8 cellular contexts compared by ENCODE assay signal in genomic region chr13:57632276-57633140, GRCh38. TPM values are rescaled to one million over a fixed set of nuclear protein-coding genes. Genes with fewer than 3 reads are reported as not detected.
A peak's percentile ranks its signal among the peaks of the same experiment; 100 is the strongest.
DNase-seq lines count a peak whose midpoint lies in the region; ATAC-seq and TF ChIP-seq lines count a peak whose summit lies in the region.

No MANE protein-coding gene starts in this region.

- H3K9me3 ChIP-seq in GM23248 (ENCODE audit: low read depth) (no peaks in the 10 kb centered on the region), iPS DF 6.9 (ENCODE audit: control insufficient read depth, insufficient read depth, low read length) (no peaks in the 10 kb centered on the region), sigmoid colon (no peaks in the 10 kb centered on the region)

- H3K27me3 Mint-ChIP-seq in activated naive CD8-positive, alpha-beta T cell treated with anti-CD3 and anti-CD28 coated beads, Interleukin-2, amount 50 U/mL, for 24 hours: peaks cover 67% of the 10 kb centered on the region

- H3K4me3 Mint-ChIP-seq in activated naive CD8-positive, alpha-beta T cell treated with anti-CD3 and anti-CD28 coated beads, Interleukin-2, amount 50 U/mL, for 24 hours: peak overlapping the region; percentile 67

- TF ChIP-seq EP300 in sigmoid colon (IDR thresholded peaks at IDR 0.05): no peak

- peaks cover 6% of the 10 kb centered on the region for H3K9me3 Mint-ChIP-seq in activated naive CD8-positive, alpha-beta T cell treated with anti-CD3 and anti-CD28 coated beads, Interleukin-2, amount 50 U/mL, for 24 hours

- no peaks in the 10 kb centered on the region for H3F3A ChIP-seq in GM23248 (ENCODE audit: insufficient read depth)

- no peak for TF ChIP-seq CTCF in sigmoid colon (IDR thresholded peaks at IDR 0.05)

- H3K27me3 ChIP-seq in GM23248 (replicated peaks; ENCODE audit: insufficient read depth) (peaks cover 74% of the 10 kb centered on the region), iPS DF 6.9 (ENCODE audit: control insufficient read depth, insufficient read depth, low read length) (peaks cover 55% of the 10 kb centered on the region), sigmoid colon (peaks cover 33 to 78% (median 61%) of the 10 kb centered on the region in 3 donors)

- no peak for ATAC-seq in activated naive CD8-positive, alpha-beta T cell treated with anti-CD3 and anti-CD28 coated beads, Interleukin-2, amount 50 U/mL, for 24 hours
- ATAC-seq in left colon: no peak

- H3K79me2 ChIP-seq in GM23248 (ENCODE audit: insufficient read depth): no peaks in the 10 kb centered on the region

- DNase-seq in GM23248 (no peak), iPS DF 6.9 (ENCODE audit: low read depth, low spot score) (no peak), sigmoid colon (peak; percentile 62), dermis blood vessel endothelial cell (no peak), NCI-H1436 (lab: John Stamatoyannopoulos, UW) (no peak), NCI-H1930 (lab: John Stamatoyannopoulos, UW) (no peak), left colon (no peak)
- DNase-seq in activated naive CD8-positive, alpha-beta T cell treated with anti-CD3 and anti-CD28 coated beads, Interleukin-2, amount 50 U/mL, for 24 hours: peak; percentile 2

- H3K36me3 ChIP-seq in GM23248 (ENCODE audit: low read depth) (no peaks in the 10 kb centered on the region), iPS DF 6.9 (ENCODE audit: control insufficient read depth, insufficient read depth, low read length) (no peaks in the 10 kb centered on the region), sigmoid colon (no peaks in the 10 kb centered on the region)

- in situ Hi-C loops in GM23248 (cut with MboI): no loop called here

- H3K27ac Mint-ChIP-seq in activated naive CD8-positive, alpha-beta T cell treated with anti-CD3 and anti-CD28 coated beads, Interleukin-2, amount 50 U/mL, for 24 hours: no peak overlapping the region

- no peak for TF ChIP-seq POLR2A in sigmoid colon (IDR thresholded peaks at IDR 0.05)

- H3K36me3 Mint-ChIP-seq in activated naive CD8-positive, alpha-beta T cell treated with anti-CD3 and anti-CD28 coated beads, Interleukin-2, amount 50 U/mL, for 24 hours (ENCODE audit: low read depth): peaks cover 11% of the 10 kb centered on the region

- H3K4me1 Mint-ChIP-seq in activated naive CD8-positive, alpha-beta T cell treated with anti-CD3 and anti-CD28 coated beads, Interleukin-2, amount 50 U/mL, for 24 hours: peaks cover 42% of the 10 kb centered on the region

- 6% methylated on average over 66 to 69 of the region's 70 CpGs for WGBS in GM23248 (ENCODE audit: low coverage in 1 of 2, low lambda C conversion rate in 2 of 2, missing lambda C conversion rate in 2 of 2), 2 experiments
- no CpG with 5 or more reads among the region's 70 CpGs for WGBS in iPS DF 6.9 (ENCODE audit: insufficient coverage, insufficient read length)
- 8 to 43% methylated on average over 70 of the region's 70 CpGs for WGBS in sigmoid colon, 2 donors

- H3K4me3 ChIP-seq in GM23248: peak overlapping the region; percentile 72
- H3K4me3 ChIP-seq in iPS DF 6.9 (ENCODE audit: low read length): peak overlapping the region; percentile 61; the same call in 1 of the 2 replicates
- H3K4me3 ChIP-seq in sigmoid colon: peak overlapping the region; percentile 31 to 54 (median 48)

- H3K9me2 ChIP-seq in GM23248 (ENCODE audit: insufficient read depth): no peaks in the 10 kb centered on the region

- H3K27ac ChIP-seq in GM23248 (no peak overlapping the region), iPS DF 6.9 (ENCODE audit: low read length) (no peak overlapping the region), sigmoid colon (peak overlapping the region; percentile 35 to 75 (median 44))

- peak overlapping the region; percentile 76 for H2AFZ ChIP-seq in GM23248

- no peaks in the 10 kb centered on the region for H4K20me1 ChIP-seq in GM23248 (ENCODE audit: insufficient read depth)

- H3K4me1 ChIP-seq in GM23248 (ENCODE audit: insufficient read depth): no peaks in the 10 kb centered on the region
- peaks cover 12% of the 10 kb centered on the region for H3K4me1 ChIP-seq in iPS DF 6.9 (ENCODE audit: control insufficient read depth, insufficient read depth, low read length)
- H3K4me1 ChIP-seq in sigmoid colon: peaks cover 0 to 41% (median 35%) of the 10 kb centered on the region in 4 donors

- no peak overlapping the region for H3K9ac ChIP-seq in GM23248

- H3K4me2 ChIP-seq in GM23248 (ENCODE audit: unreplicated experiment): peak overlapping the region; percentile 72

- intact Hi-C loops in sigmoid colon (cut with DNase I) (no loop called here), left colon (cut with DNase I, micrococcal nuclease) (no loop called here)

RNA-seq across cellular contexts. Expression of gene PCDH17, which starts 1.0 kb away (rescaled TPM):
- total RNA-seq in GM23248 (2014; rRNA removed; shearing (Covaris generic)): not detected in 2 replicates
- polyA plus RNA-seq in GM23248 (2016; fragmentation: Nextera tagmentation; extraction: Ambion mirVana) (not detected in 2 replicates), sigmoid colon (1 to 10 TPM in 1 of 3 donors, under 1 TPM in 2; under 0.01 to 1.2 (median under 0.01) TPM)
- total RNA-seq in sigmoid colon (1 to 10 TPM; 2.8 to 5.0 (median 4.0) TPM), dermis blood vessel endothelial cell (1.6 and 2.2 TPM in 2 replicates), left colon (1 to 10 TPM; 1.2 to 1.8 TPM)

Comparison
In these comparisons a context has a peak if more than half of its experiments do, and no peak if none do; other contexts are left out.
1. DNase-seq: peak in activated naive CD8-positive, alpha-beta T cell treated with anti-CD3 and anti-CD28 coated beads, Interleukin-2, amount 50 U/mL, for 24 hours (single experiment) and sigmoid colon (single experiment); none in GM23248 (single experiment), iPS DF 6.9 (single experiment), dermis blood vessel endothelial cell (single experiment), NCI-H1436 (single experiment), NCI-H1930 (0 of 2) and left colon (0 of 2).
2. H3K27ac ChIP-seq: peak in sigmoid colon (4 of 4); none in GM23248 (single experiment) and iPS DF 6.9 (single experiment).
3. Peak in every context shown above with its lines, with median percentiles within 50 percentile points of each other: H3K4me3 ChIP-seq.